15 cellular contexts compared by ENCODE assay signal in the genomic region with DNA sequence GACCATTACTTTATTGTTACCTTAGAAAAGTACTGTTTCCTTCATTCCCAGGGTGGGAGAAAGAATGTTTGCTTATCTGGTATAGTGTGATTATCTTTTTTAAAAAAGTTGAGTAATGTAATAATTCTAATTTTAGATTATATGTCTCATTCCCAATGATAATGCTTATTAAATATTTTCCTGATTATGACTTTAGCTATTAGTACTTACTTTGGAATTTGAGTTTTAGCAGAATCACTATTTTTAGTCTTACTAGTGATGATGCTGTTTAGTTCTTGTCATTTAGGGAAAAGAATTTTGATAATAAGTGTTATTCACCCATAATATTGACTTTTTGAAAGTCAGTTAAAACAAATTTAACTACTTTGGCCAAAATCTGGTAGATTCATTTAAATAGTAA.
DNase-seq lines count a peak whose midpoint lies in the region; ATAC-seq and TF ChIP-seq lines count a peak whose summit lies in the region.
"Had no signal": no experiment of that assay in that cellular context is flagged by ENCODE, and none has a peak within 500 bp of the region (broad histone marks: within the 10 kb centered on the region; RNA-seq: fewer than 3 reads in every experiment).

No MANE protein-coding gene starts in this region.

- H3K36me3 ChIP-seq in ACC112 (ENCODE audit: insufficient read depth, low read length): no peaks in the 10 kb centered on the region
- H3K36me3 ChIP-seq in gastrocnemius medialis: peaks cover 0 to 3% of the 10 kb centered on the region in 2 donors
- no peaks in the 10 kb centered on the region for H3K36me3 ChIP-seq in neuronal stem cell (replicated peaks in 1 of 2; ENCODE audit: control insufficient read depth in 2 of 2, insufficient read depth in 2 of 2, low read length in 2 of 2)

- H3K4me1 ChIP-seq in ACC112 (ENCODE audit: control insufficient read depth, insufficient read depth, low read length, unreplicated experiment) (peaks cover 7% of the 10 kb centered on the region), gastrocnemius medialis (peaks cover 23% of the 10 kb centered on the region in 2 donors), neuronal stem cell (ENCODE audit: control insufficient read depth in 2 of 2, insufficient read depth in 1 of 2, low read depth in 1 of 2, low read length in 2 of 2) (no peaks in the 10 kb centered on the region)
- H3K4me1 ChIP-seq: Caco-2 had no signal

- H3K4me3 ChIP-seq in ACC112 (ENCODE audit: low read depth, low read length) (no peak overlapping the region), coronary artery (no peak overlapping the region), gastrocnemius medialis (no peak overlapping the region), neuronal stem cell (ENCODE audit: low read length in 2 of 2) (no peak overlapping the region)
- H3K4me3 ChIP-seq: GM23338, PC-9 had no signal

- H2BK15ac ChIP-seq in neuronal stem cell (ENCODE audit: low read length): no peak overlapping the region

- DNase-seq in GM03348 (ENCODE audit: low spot score) (peak; percentile 26), coronary artery (ENCODE audit: low spot score) (no peak), gastrocnemius medialis (no peak), T-helper 9 cell (no peak), amniotic stem cell (lab: John Stamatoyannopoulos, UW) (no peak), amygdala (lab: John Stamatoyannopoulos, UW) (no peak), neuronal stem cell (ENCODE audit: low spot score) (no peak)
- DNase-seq: AML-193, Caco-2, GDM1, NCI-H1092, PC-9 had no signal

- in situ Hi-C loops in gastrocnemius medialis (cut with MboI; ENCODE audit: low sequenced_read_pairs in 4 of 4): no loop called here

- H3K4me2 ChIP-seq in neuronal stem cell (ENCODE audit: insufficient read depth, low read length, poor library complexity, severe bottlenecking): no peak overlapping the region
- H3K4me2 ChIP-seq: GM23338, KMS-11, PC-9 had no signal

- no peak overlapping the region for H4K91ac ChIP-seq in neuronal stem cell (ENCODE audit: low read depth, low read length, poor library complexity)

- H3K9ac ChIP-seq in neuronal stem cell (ENCODE audit: low read depth, low read length, poor library complexity): no peak overlapping the region
- H3K9ac ChIP-seq: KMS-11 had no signal

- ATAC-seq in gastrocnemius medialis: no peak
- ATAC-seq: GM23338 had no signal

- H2BK5ac ChIP-seq in neuronal stem cell (ENCODE audit: low read length): no peak overlapping the region

- no peak overlapping the region for H4K8ac ChIP-seq in neuronal stem cell (ENCODE audit: low read depth, low read length)

- no peak overlapping the region for H2AK5ac ChIP-seq in neuronal stem cell (ENCODE audit: low read depth, low read length)

- H3K27ac ChIP-seq in ACC112 (ENCODE audit: low read depth, low read length) (peak overlapping the region; percentile 54), coronary artery (peak overlapping the region; percentile 85 to 90), gastrocnemius medialis (peak overlapping the region; percentile 70 to 81 (median 75)), neuronal stem cell (replicated peaks; ENCODE audit: low read length) (no peak overlapping the region)
- H3K27ac ChIP-seq: KMS-11, PC-9 had no signal

- no peak overlapping the region for H3K18ac ChIP-seq in neuronal stem cell (ENCODE audit: low read length)

- H2AFZ ChIP-seq in ACC112 (ENCODE audit: low read length, unreplicated experiment): no peak overlapping the region
- no peak overlapping the region for H2AFZ ChIP-seq in neuronal stem cell (ENCODE audit: low read length)
- H2AFZ ChIP-seq: GM23338, PC-9 had no signal

- no peak overlapping the region for H3K4ac ChIP-seq in neuronal stem cell (ENCODE audit: low read length)

- no peaks in the 10 kb centered on the region for H3K79me2 ChIP-seq in ACC112 (ENCODE audit: control insufficient read depth, insufficient read depth, low read length, unreplicated experiment)

- no peak overlapping the region for H3K23ac ChIP-seq in neuronal stem cell (ENCODE audit: low read depth, low read length, poor library complexity)

- H2BK12ac ChIP-seq in neuronal stem cell (ENCODE audit: low read length): no peak overlapping the region

- TF ChIP-seq CTCF in coronary artery (IDR thresholded peaks at IDR 0.05): no peak
- TF ChIP-seq CTCF in gastrocnemius medialis (IDR thresholded peaks at IDR 0.05 in 4 of 5, conservative IDR thresholded peaks at IDR 0.05 in 1 of 5): no peak

- no peak overlapping the region for H3K14ac ChIP-seq in neuronal stem cell (ENCODE audit: low read length)

- TF ChIP-seq POLR2A in gastrocnemius medialis (IDR thresholded peaks at IDR 0.05): no peak

- H3K27me3 ChIP-seq in ACC112 (ENCODE audit: insufficient read depth, low read length) (no peaks in the 10 kb centered on the region), gastrocnemius medialis (no peaks in the 10 kb centered on the region), neuronal stem cell (ENCODE audit: control insufficient read depth in 3 of 3, insufficient read depth in 3 of 3, low read depth in 1 of 3, low read length in 3 of 3) (no peaks in the 10 kb centered on the region)

- intact Hi-C loops in gastrocnemius medialis (cut with DNase I; ENCODE audit: low total_unique reads): no loop called here

- no peak overlapping the region for H2BK120ac ChIP-seq in neuronal stem cell (ENCODE audit: low read depth, low read length)

- H3K79me1 ChIP-seq in neuronal stem cell (ENCODE audit: low read depth, low read length): no peaks in the 10 kb centered on the region

- no peaks in the 10 kb centered on the region for H3K9me3 ChIP-seq in gastrocnemius medialis
- no peaks in the 10 kb centered on the region for H3K9me3 ChIP-seq in neuronal stem cell (replicated peaks in 1 of 2; ENCODE audit: control insufficient read depth in 2 of 2, insufficient read depth in 1 of 2, low read depth in 1 of 2, low read length in 2 of 2)
- H3K9me3 ChIP-seq: Caco-2 had no signal
